ENCODE assay signal across 14 cellular contexts in the genomic region with DNA sequence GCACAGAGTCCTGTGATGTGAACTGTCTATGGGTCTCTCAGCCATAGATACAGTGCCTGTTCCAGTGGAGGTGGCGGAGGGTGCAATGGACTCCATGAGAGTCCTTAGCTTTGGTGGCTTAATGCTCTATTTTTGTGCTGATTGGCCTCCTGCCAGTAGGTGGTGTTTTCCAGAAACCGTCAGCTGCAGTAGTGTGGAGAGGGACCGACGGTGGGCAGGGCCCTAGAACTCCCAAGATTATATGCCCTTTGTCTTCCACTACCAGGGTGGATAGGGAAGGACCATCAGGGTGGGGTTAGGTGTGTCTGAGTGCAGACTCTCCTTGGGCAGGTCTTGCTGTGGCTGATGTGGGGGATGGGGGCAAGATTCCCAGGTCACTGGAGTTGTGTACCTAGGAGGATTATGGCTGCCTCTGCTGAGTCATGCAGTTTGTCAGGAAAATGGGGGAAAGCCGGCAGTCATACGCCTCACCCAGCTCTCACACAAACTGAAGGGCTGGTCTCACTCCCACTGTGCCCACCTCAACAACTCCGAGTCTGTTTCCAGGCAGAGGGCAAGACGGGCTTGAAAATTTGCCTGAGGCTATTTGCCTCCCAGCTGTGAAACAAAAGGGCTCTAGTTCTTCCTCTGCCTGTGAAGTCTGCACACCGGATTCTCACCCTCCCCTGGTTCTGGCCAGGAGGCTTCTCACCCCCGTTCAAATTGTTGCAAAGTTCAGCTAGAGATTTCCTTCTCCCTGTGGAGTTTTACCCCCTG.
"Had no signal": no experiment of that assay in that cellular context is flagged by ENCODE, and none has a peak within 500 bp of the region (broad histone marks: within the 10 kb centered on the region; RNA-seq: fewer than 3 reads in every experiment).

No MANE protein-coding gene starts in this region.

- H3K36me3 ChIP-seq: cardiac muscle cell, neutrophil, thyroid gland, vagina had no signal

- FAIRE-seq: colon, frontal cortex, kidney, small intestine had no signal

- H3K27me3 ChIP-seq: cardiac muscle cell, neutrophil, thyroid gland, vagina had no signal

- H3K4me1 ChIP-seq: thyroid gland, vagina had no signal

- ATAC-seq: activated T-helper 17 cell treated with anti-CD3 and anti-CD28 coated beads, Interleukin-2, amount 50 U/mL, for 72 hours had no signal

- DNase-seq: activated B cell treated with CpG ODN at 0.5 μM for 24 hours; activated CD4-positive, alpha-beta T cell treated with anti-CD3 and anti-CD28 coated beads, Interleukin-2, amount 10 ng/mL, durations not matched to agents 7 days and 5 days; activated naive CD4-positive, alpha-beta T cell treated with anti-CD3 and anti-CD28 coated beads, Interleukin-2, amount 10 ng/mL, durations not matched to agents 7 days and 5 days; activated T-cell treated with anti-CD3 and anti-CD28 coated beads for 4 hours; kidney; posterior cingulate gyrus; small intestine; thyroid gland had no signal

- H3K9me3 ChIP-seq: neutrophil, thyroid gland, vagina had no signal

- H3K4me3 ChIP-seq: cardiac muscle cell, thyroid gland, vagina had no signal

- H3K27ac ChIP-seq: cardiac muscle cell, neutrophil, thyroid gland, vagina had no signal
